ENCODE assay signal across 1 cellular context in the genomic region with DNA sequence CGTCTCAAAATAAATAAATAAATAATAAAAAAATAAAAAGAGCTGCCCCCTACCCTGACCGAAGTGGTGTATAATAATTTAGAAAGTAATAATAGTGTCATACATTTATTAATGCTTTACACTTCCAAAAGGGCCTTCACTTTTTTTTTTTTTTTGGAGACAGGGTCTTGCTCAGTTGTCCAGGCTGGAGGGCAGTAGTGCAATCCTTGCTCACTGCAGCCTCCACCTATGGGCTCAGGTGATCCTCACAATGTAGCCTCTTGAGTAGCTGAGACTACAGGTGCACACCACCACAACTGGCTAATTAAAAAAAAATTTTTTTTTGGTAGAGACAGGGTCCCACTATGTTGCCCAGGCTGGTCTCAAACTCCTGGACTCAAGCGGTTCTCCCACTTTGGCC.
TF ChIP-seq lines count a peak whose summit lies in the region.

No MANE protein-coding gene starts in this region.

TF ChIP-seq in GM12878, 131 proteins besides CTCF, POLR2A, EP300 and RAD21:
- TF ChIP-seq SREBF2 (IDR thresholded peaks at IDR 0.05; ENCODE audit: low read length) (no peak), BCLAF1 (IDR thresholded peaks at IDR 0.05) (no peak), ESRRA (IDR thresholded peaks at IDR 0.05; ENCODE audit: low read length) (no peak), CBX5 (IDR thresholded peaks at IDR 0.05; ENCODE audit: low read depth) (no peak), ZNF622 (IDR thresholded peaks at IDR 0.05) (no peak), STAT1 (conservative IDR thresholded peaks at IDR 0.05) (no peak), JUND (IDR thresholded peaks at IDR 0.05; ENCODE audit: low read depth, low read length) (no peak), CEBPB (IDR thresholded peaks at IDR 0.05; ENCODE audit: borderline replicate concordance in 1 of 2, low read depth in 2 of 2, low read length in 2 of 2) (no peak), LARP7 (IDR thresholded peaks at IDR 0.05) (no peak), ZBED1 (IDR thresholded peaks at IDR 0.05; ENCODE audit: borderline replicate concordance) (no peak), ATF7 (IDR thresholded peaks at IDR 0.05; ENCODE audit: low read depth) (no peak), PRDM15 (CRISPR knock-in tag; IDR thresholded peaks at IDR 0.05) (no peak), SMARCA5 (IDR thresholded peaks at IDR 0.05) (no peak), NBN (IDR thresholded peaks at IDR 0.05) (no peak)
